ENCODE assay signal across 2 cellular contexts in genomic region chr6:44042261-44043035, GRCh38.
TF ChIP-seq lines count a peak whose summit lies in the region.

No MANE protein-coding gene starts in this region.

TF ChIP-seq in SK-N-SH, 30 proteins besides CTCF, POLR2A, EP300 and RAD21 (continued from another document):
- TF ChIP-seq REST (IDR thresholded peaks at IDR 0.05; ENCODE audit: low read depth, low read length) (no peak), NFIC (IDR thresholded peaks at IDR 0.05; ENCODE audit: borderline replicate concordance) (no peak), POLR2AphosphoS5 (IDR thresholded peaks at IDR 0.05; ENCODE audit: low read depth, low read length) (no peak), RFX5 (IDR thresholded peaks at IDR 0.05; ENCODE audit: low read length) (no peak), RCOR1 (IDR thresholded peaks at IDR 0.05; ENCODE audit: low read length) (no peak)

TF ChIP-seq in SK-N-SH treated with all-trans-retinoic acid at 6 μM for 48 hours, 23 proteins besides CTCF, POLR2A, EP300 and RAD21 (continued from another document):
- TF ChIP-seq, protein P1, sequence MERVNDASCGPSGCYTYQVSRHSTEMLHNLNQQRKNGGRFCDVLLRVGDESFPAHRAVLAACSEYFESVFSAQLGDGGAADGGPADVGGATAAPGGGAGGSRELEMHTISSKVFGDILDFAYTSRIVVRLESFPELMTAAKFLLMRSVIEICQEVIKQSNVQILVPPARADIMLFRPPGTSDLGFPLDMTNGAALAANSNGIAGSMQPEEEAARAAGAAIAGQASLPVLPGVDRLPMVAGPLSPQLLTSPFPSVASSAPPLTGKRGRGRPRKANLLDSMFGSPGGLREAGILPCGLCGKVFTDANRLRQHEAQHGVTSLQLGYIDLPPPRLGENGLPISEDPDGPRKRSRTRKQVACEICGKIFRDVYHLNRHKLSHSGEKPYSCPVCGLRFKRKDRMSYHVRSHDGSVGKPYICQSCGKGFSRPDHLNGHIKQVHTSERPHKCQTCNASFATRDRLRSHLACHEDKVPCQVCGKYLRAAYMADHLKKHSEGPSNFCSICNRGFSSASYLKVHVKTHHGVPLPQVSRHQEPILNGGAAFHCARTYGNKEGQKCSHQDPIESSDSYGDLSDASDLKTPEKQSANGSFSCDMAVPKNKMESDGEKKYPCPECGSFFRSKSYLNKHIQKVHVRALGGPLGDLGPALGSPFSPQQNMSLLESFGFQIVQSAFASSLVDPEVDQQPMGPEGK (CRISPR knock-in tag; IDR thresholded peaks at IDR 0.05; ENCODE audit: borderline replicate concordance): no peak
- TF ChIP-seq SNAI2 (CRISPR knock-in tag; IDR thresholded peaks at IDR 0.05) (no peak), ZNF70 (CRISPR knock-in tag; IDR thresholded peaks at IDR 0.05) (no peak), ZFP30 (CRISPR knock-in tag; IDR thresholded peaks at IDR 0.05) (no peak), ARNTL (CRISPR knock-in tag; IDR thresholded peaks at IDR 0.05; ENCODE audit: borderline replicate concordance, low read depth) (no peak)
TF ChIP-seq in SK-N-SH treated with all-trans-retinoic acid at 6 μM for 48 hours: peak in this region for 0.
